15 cellular contexts compared by ENCODE assay signal in genomic region chr6:89310929-89311328, GRCh38. TPM values are rescaled to one million over a fixed set of nuclear protein-coding genes. Genes with fewer than 3 reads are reported as not detected.
DNase-seq lines count a peak whose midpoint lies in the region; ATAC-seq lines count a peak whose summit lies in the region.
"Had no signal": no experiment of that assay in that cellular context is flagged by ENCODE, and none has a peak within 500 bp of the region (broad histone marks: within the 10 kb centered on the region; RNA-seq: fewer than 3 reads in every experiment).

No MANE protein-coding gene starts in this region.

- no peak overlapping the region for H3K27ac Mint-ChIP-seq in activated T-cell treated with anti-CD3 and anti-CD28 coated beads, Interleukin-2, amount 50 U/mL, for 72 hours
- H3K27ac Mint-ChIP-seq: activated T-helper 17 cell treated with anti-CD3 and anti-CD28 coated beads, Interleukin-2, amount 50 U/mL, for 72 hours; progenitor cell of endocrine pancreas had no signal

- H3K27me3 Mint-ChIP-seq in activated T-cell treated with anti-CD3 and anti-CD28 coated beads, Interleukin-2, amount 50 U/mL, for 72 hours (ENCODE audit: low read depth) = no peaks in the 10 kb centered on the region
- H3K27me3 Mint-ChIP-seq: activated T-helper 17 cell treated with anti-CD3 and anti-CD28 coated beads, Interleukin-2, amount 50 U/mL, for 72 hours; central memory CD8-positive, alpha-beta T cell had no signal

- no peaks in the 10 kb centered on the region for H3K4me1 Mint-ChIP-seq in activated T-cell treated with anti-CD3 and anti-CD28 coated beads, Interleukin-2, amount 50 U/mL, for 72 hours (ENCODE audit: low read depth)
- H3K4me1 Mint-ChIP-seq: activated T-helper 17 cell treated with anti-CD3 and anti-CD28 coated beads, Interleukin-2, amount 50 U/mL, for 72 hours; central memory CD8-positive, alpha-beta T cell had no signal

- H3K36me3 Mint-ChIP-seq in activated T-cell treated with anti-CD3 and anti-CD28 coated beads, Interleukin-2, amount 50 U/mL, for 72 hours (ENCODE audit: insufficient read depth in 2 of 2) = no peaks in the 10 kb centered on the region

- no peaks in the 10 kb centered on the region for H3K9me3 Mint-ChIP-seq in activated T-cell treated with anti-CD3 and anti-CD28 coated beads, Interleukin-2, amount 50 U/mL, for 72 hours
- H3K9me3 Mint-ChIP-seq: activated T-helper 17 cell treated with anti-CD3 and anti-CD28 coated beads, Interleukin-2, amount 50 U/mL, for 72 hours; central memory CD8-positive, alpha-beta T cell had no signal

- ATAC-seq in activated T-cell treated with anti-CD3 and anti-CD28 coated beads, Interleukin-2, amount 50 U/mL, for 72 hours (replicated peaks in 1 of 2) = no peak
- ATAC-seq: activated T-helper 17 cell treated with anti-CD3 and anti-CD28 coated beads, Interleukin-2, amount 50 U/mL, for 72 hours had no signal

- no peak overlapping the region for H3K4me3 Mint-ChIP-seq in activated T-cell treated with anti-CD3 and anti-CD28 coated beads, Interleukin-2, amount 50 U/mL, for 72 hours
- H3K4me3 Mint-ChIP-seq: activated T-helper 17 cell treated with anti-CD3 and anti-CD28 coated beads, Interleukin-2, amount 50 U/mL, for 72 hours; central memory CD8-positive, alpha-beta T cell had no signal

- peak; percentile 84 for DNase-seq in HK-2 (ENCODE audit: unreplicated experiment)
- DNase-seq in amniotic epithelial cell (ENCODE audit: low read depth) = peak; percentile 48
- DNase-seq in islet precursor cell = peak; percentile 94
- peak; percentile 6 for DNase-seq in stromal cell of bone marrow (ENCODE audit: low read depth)
- DNase-seq in DMS53 (lab: John Stamatoyannopoulos, UW) = no peak
- no peak for DNase-seq in 8988T
- DNase-seq in activated T-cell treated with anti-CD3 and anti-CD28 coated beads, Interleukin-2, amount 50 U/mL, for 72 hours = no peak
- DNase-seq: activated CD4-positive, CD25-positive, alpha-beta regulatory T cell treated with anti-CD3 and anti-CD28 coated beads, Interleukin-2, amount 50 U/mL, for 72 hours; lower lobe of right lung; NCI-H1105 treated with DMSO at 0.1 percent for 48 hours; NCI-H510A; SIG-M5 had no signal

RNA-seq across cellular contexts. Expression of gene GABRR2, which starts 4.2 kb away (rescaled TPM):
- under 1 TPM; 0.46 to 0.74 TPM for total RNA-seq in activated T-cell treated with anti-CD3 and anti-CD28 coated beads, Interleukin-2, amount 50 U/mL, for 72 hours

RNA-seq across cellular contexts. Expression of gene UBE2J1, which starts 41.6 kb away (rescaled TPM):
- total RNA-seq in activated T-cell treated with anti-CD3 and anti-CD28 coated beads, Interleukin-2, amount 50 U/mL, for 72 hours = 10 to 100 TPM; 20.6 to 21.4 TPM

Comparison
In these comparisons a context has a peak if more than half of its experiments do, and no peak if none do; other contexts are left out.
1. DNase-seq: peak in HK-2 (single experiment), amniotic epithelial cell (single experiment), islet precursor cell (single experiment) and stromal cell of bone marrow (single experiment); none in DMS53 (single experiment), 8988T (single experiment) and activated T-cell treated with anti-CD3 and anti-CD28 coated beads, Interleukin-2, amount 50 U/mL, for 72 hours (0 of 2).